ENCODE assay signal across 28 cellular contexts in the genomic region with DNA sequence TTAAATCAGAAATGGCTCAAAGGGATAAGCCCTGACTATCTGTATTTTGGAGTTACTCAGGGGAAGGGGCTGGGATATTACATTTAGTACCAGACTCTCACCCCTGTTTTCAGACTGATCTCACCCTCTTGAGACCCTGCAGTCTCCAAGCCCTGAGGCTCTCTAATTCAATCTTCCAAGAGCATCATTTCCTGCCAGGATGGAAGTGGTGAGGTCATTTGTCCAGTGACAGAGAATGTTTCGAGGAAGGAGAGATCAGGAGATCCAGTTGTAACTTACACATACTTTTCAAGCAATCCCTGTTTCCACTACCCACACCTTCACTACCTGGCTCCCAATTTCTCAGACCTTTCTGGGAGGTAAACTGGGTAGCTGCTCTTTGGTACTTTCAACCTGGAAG.
"Had no signal": no experiment of that assay in that cellular context is flagged by ENCODE, and none has a peak within 500 bp of the region (broad histone marks: within the 10 kb centered on the region; RNA-seq: fewer than 3 reads in every experiment).

No MANE protein-coding gene starts in this region.

- H3K9me3 Mint-ChIP-seq: activated naive CD4-positive, alpha-beta T cell treated with anti-CD3 and anti-CD28 coated beads, Interleukin-2, amount 50 U/mL, for 72 hours; endodermal cell; mesothelial cell of epicardium; naive B cell; stimulated activated naive B cell treated with anti-CD40 and anti-IgM and Interleukin-4, amounts not matched to agents 10 μg/mL and 1 μg/mL and 100 μg/mL, for 72 hours; WTC11 had no signal

- H3K79me2 ChIP-seq: hepatocyte, parathyroid adenoma had no signal

- DNase-seq: activated CD4-positive, alpha-beta T cell treated with anti-CD3 and anti-CD28 coated beads, Interleukin-2, amount 50 U/mL, for 1 hour; activated CD8-positive, alpha-beta memory T cell treated with anti-CD3 and anti-CD28 coated beads, Interleukin-2, amount 10 ng/mL, durations not matched to agents 7 days and 5 days; activated CD8-positive, alpha-beta T cell treated with anti-CD3 and anti-CD28 coated beads, Interleukin-2, amount 10 ng/mL, durations not matched to agents 7 days and 5 days; activated naive CD4-positive, alpha-beta T cell; activated T-cell treated with anti-CD3 and anti-CD28 coated beads, Interleukin-2, amount 50 U/mL, for 48 hours; central memory CD4-positive, alpha-beta T cell; endodermal cell; gastrocnemius medialis; left colon; mammary epithelial cell; naive B cell; nucleus accumbens; stimulated activated CD4-positive, alpha-beta T cell treated with anti-CD3 and anti-CD28 coated beads, Interleukin-15, amount 100 ng/mL, for 24 hours; stimulated activated CD4-positive, alpha-beta T cell treated with anti-CD3 and anti-CD28 coated beads, Interleukin-2, amount 100 ng/mL, for 24 hours; stimulated activated naive B cell treated with anti-CD40 and anti-IgM and Interleukin-4, amounts not matched to agents 10 μg/mL and 1 μg/mL and 100 μg/mL, for 72 hours; stomach; T-helper 17 cell; T1000; thyroid gland; upper lobe of left lung had no signal

- H3K27me3 Mint-ChIP-seq: activated CD8-positive, alpha-beta memory T cell treated with anti-CD3 and anti-CD28 coated beads, Interleukin-2, amount 10 ng/mL, durations not matched to agents 7 days and 5 days; naive B cell; stimulated activated naive B cell treated with anti-CD40 and anti-IgM and Interleukin-4, amounts not matched to agents 10 μg/mL and 1 μg/mL and 100 μg/mL, for 72 hours; T-helper 17 cell had no signal

- H3K9ac ChIP-seq: parathyroid adenoma had no signal

- H3K4me2 ChIP-seq: hepatocyte had no signal

- H3K27ac Mint-ChIP-seq: activated CD8-positive, alpha-beta memory T cell treated with anti-CD3 and anti-CD28 coated beads, Interleukin-2, amount 10 ng/mL, durations not matched to agents 7 days and 5 days; activated CD8-positive, alpha-beta T cell treated with anti-CD3 and anti-CD28 coated beads, Interleukin-2, amount 10 ng/mL, durations not matched to agents 7 days and 5 days; activated naive CD4-positive, alpha-beta T cell treated with anti-CD3 and anti-CD28 coated beads, Interleukin-2, amount 50 U/mL, for 72 hours; endodermal cell; mesothelial cell of epicardium; stimulated activated naive B cell treated with anti-CD40 and anti-IgM and Interleukin-4, amounts not matched to agents 10 μg/mL and 1 μg/mL and 100 μg/mL, for 72 hours; T-helper 17 cell; WTC11 had no signal

- H3K4me1 ChIP-seq: breast epithelium, esophagus muscularis mucosa, gastrocnemius medialis, parathyroid adenoma, stomach, thyroid gland, upper lobe of left lung had no signal

- H3K27ac ChIP-seq: breast epithelium, esophagus muscularis mucosa, gastrocnemius medialis, hepatocyte, parathyroid adenoma, right atrium auricular region, stomach, thyroid gland, upper lobe of left lung had no signal

- H3K27me3 ChIP-seq: breast epithelium, esophagus muscularis mucosa, gastrocnemius medialis, hepatocyte, right atrium auricular region, stomach, thyroid gland, upper lobe of left lung had no signal

- H2AFZ ChIP-seq: hepatocyte, parathyroid adenoma had no signal

- H3K9me3 ChIP-seq: breast epithelium, esophagus muscularis mucosa, gastrocnemius medialis, right atrium auricular region, stomach, thyroid gland, upper lobe of left lung had no signal

- H3K4me1 Mint-ChIP-seq: activated CD8-positive, alpha-beta memory T cell treated with anti-CD3 and anti-CD28 coated beads, Interleukin-2, amount 10 ng/mL, durations not matched to agents 7 days and 5 days; mesothelial cell of epicardium; T-helper 17 cell had no signal

- H3K36me3 ChIP-seq: breast epithelium, esophagus muscularis mucosa, gastrocnemius medialis, right atrium auricular region, stomach, thyroid gland, upper lobe of left lung had no signal

- H3K4me3 Mint-ChIP-seq: activated CD8-positive, alpha-beta memory T cell treated with anti-CD3 and anti-CD28 coated beads, Interleukin-2, amount 10 ng/mL, durations not matched to agents 7 days and 5 days; activated CD8-positive, alpha-beta T cell treated with anti-CD3 and anti-CD28 coated beads, Interleukin-2, amount 10 ng/mL, durations not matched to agents 7 days and 5 days; endodermal cell; mesothelial cell of epicardium; naive B cell; stimulated activated naive B cell treated with anti-CD40 and anti-IgM and Interleukin-4, amounts not matched to agents 10 μg/mL and 1 μg/mL and 100 μg/mL, for 72 hours; T-helper 17 cell; WTC11 had no signal

- H3K4me3 ChIP-seq: breast epithelium, esophagus muscularis mucosa, gastrocnemius medialis, hepatocyte, right atrium auricular region, stomach, thyroid gland, upper lobe of left lung had no signal

- ATAC-seq: activated CD8-positive, alpha-beta memory T cell treated with anti-CD3 and anti-CD28 coated beads, Interleukin-2, amount 10 ng/mL, durations not matched to agents 7 days and 5 days; activated CD8-positive, alpha-beta T cell treated with anti-CD3 and anti-CD28 coated beads, Interleukin-2, amount 10 ng/mL, durations not matched to agents 7 days and 5 days; activated naive CD4-positive, alpha-beta T cell treated with anti-CD3 and anti-CD28 coated beads, Interleukin-2, amount 50 U/mL, for 72 hours; gastrocnemius medialis; left colon; stimulated activated naive B cell treated with anti-CD40 and anti-IgM and Interleukin-4, amounts not matched to agents 10 μg/mL and 1 μg/mL and 100 μg/mL, for 72 hours; T-helper 17 cell; WTC11 had no signal

- H3K36me3 Mint-ChIP-seq: activated CD8-positive, alpha-beta memory T cell treated with anti-CD3 and anti-CD28 coated beads, Interleukin-2, amount 10 ng/mL, durations not matched to agents 7 days and 5 days; mesothelial cell of epicardium; WTC11 had no signal
